8 cellular contexts compared by ENCODE assay signal in genomic region chr5:94793113-94793815, GRCh38.
A peak's percentile ranks its signal among the peaks of the same experiment; 100 is the strongest.
DNase-seq lines count a peak whose midpoint lies in the region; ATAC-seq, FAIRE-seq and TF ChIP-seq lines count a peak whose summit lies in the region.

No MANE protein-coding gene starts in this region.

- 43% methylated on average over 4 of the region's 4 CpGs for WGBS in SK-N-SH (ENCODE audit: low lambda C conversion rate)

- no peaks in the 10 kb centered on the region for H4K20me1 ChIP-seq in SK-N-SH (ENCODE audit: insufficient read depth)

- no peak for TF ChIP-seq RAD21 in SK-N-SH (IDR thresholded peaks at IDR 0.05; ENCODE audit: low read length)

- H3K36me3 ChIP-seq in SK-N-SH (replicated peaks in 1 of 2; ENCODE audit: control insufficient read depth in 1 of 2, insufficient read depth in 2 of 2, low read length in 1 of 2) (no peaks in the 10 kb centered on the region), kidney (ENCODE audit: control insufficient read depth in 1 of 2, insufficient read depth in 2 of 2, low read length in 2 of 2) (no peaks in the 10 kb centered on the region)

- H3F3A ChIP-seq in SK-N-SH (replicated peaks; ENCODE audit: insufficient read depth): peaks cover 12% of the 10 kb centered on the region

- peak overlapping the region; percentile 48 for H2AFZ ChIP-seq in SK-N-SH (ENCODE audit: low read depth)

- no peaks in the 10 kb centered on the region for H3K27me3 ChIP-seq in SK-N-SH (ENCODE audit: insufficient read depth)

- ATAC-seq in GM18519 (IDR thresholded peaks at IDR 0.05; ENCODE audit: low FRiP score, unreplicated experiment) (peak; percentile 100), HG02970 (IDR thresholded peaks at IDR 0.05; ENCODE audit: low FRiP score, unreplicated experiment) (peak; percentile 99)

- CTCF ChIA-PET in SK-N-SH (lab: Yijun Ruan, JAX): interaction anchor here (0.6 kb wide), 2 partner anchors 8 to 1003 kb away, joined by 3 read pairs; no protein-coding TSS in a partner anchor

- intact Hi-C loops in kidney (cut with DNase I): no loop called here

- H3K4me1 ChIP-seq in SK-N-SH (ENCODE audit: control insufficient read depth in 1 of 2, insufficient read depth in 2 of 2, low read depth in 1 of 2, low read length in 1 of 2) (no peaks in the 10 kb centered on the region), kidney (ENCODE audit: control insufficient read depth in 1 of 2, insufficient read depth in 1 of 2, low read depth in 1 of 2, low read length in 2 of 2) (no peaks in the 10 kb centered on the region)

- H3K9ac ChIP-seq in SK-N-SH (peak overlapping the region; percentile 10; the same call in 1 of the 2 replicates), kidney (ENCODE audit: low read length in 2 of 2) (no peak overlapping the region)

- H3K79me2 ChIP-seq in SK-N-SH (ENCODE audit: insufficient read depth): no peaks in the 10 kb centered on the region

- H3K27ac ChIP-seq in SK-N-SH (ENCODE audit: low read depth in 2 of 2, low read length in 1 of 2) (peak overlapping the region in 1 of 2 experiments; percentile 76; a peak in 2 of 4 replicates), kidney (ENCODE audit: low read depth in 2 of 2, low read length in 2 of 2) (no peak overlapping the region)

- DNase-seq in A172 (ENCODE audit: low spot score) (peak; percentile 78), SK-N-SH (no peak), germinal center (ENCODE audit: low spot score) (peak; percentile 43), kidney (no peak), HuH-7.5 (ENCODE audit: low spot score) (no peak)
- DNase-seq in stimulated activated CD8-positive, alpha-beta memory T cell treated with anti-CD3 and anti-CD28 coated beads, Interleukin-4, amount 100 ng/mL, for 48 hours: no peak

- no peaks in the 10 kb centered on the region for H3K9me3 ChIP-seq in SK-N-SH
- H3K9me3 ChIP-seq in kidney (ENCODE audit: control insufficient read depth in 1 of 2, low read length in 2 of 2): no peaks in the 10 kb centered on the region

- H3K4me2 ChIP-seq in SK-N-SH: peak overlapping the region; percentile 10; the same call in 1 of the 2 replicates

- H3K9me2 ChIP-seq in SK-N-SH: no peaks in the 10 kb centered on the region

- TF ChIP-seq EP300 in SK-N-SH (IDR thresholded peaks at IDR 0.05; ENCODE audit: borderline replicate concordance in 1 of 2, low read depth in 1 of 2, low read length in 1 of 2): no peak

- POLR2A ChIA-PET in SK-N-SH (lab: Yijun Ruan, JAX): no interaction called here

- no peak for FAIRE-seq in kidney (lab: Jason Lieb, UNC)

- H3K4me3 ChIP-seq in SK-N-SH (ENCODE audit: low read depth in 2 of 2, low read length in 1 of 2) (no peak overlapping the region), kidney (ENCODE audit: low read length in 2 of 2) (no peak overlapping the region)

- TF ChIP-seq CTCF in SK-N-SH (IDR thresholded peaks at IDR 0.05) (no peak), kidney (IDR thresholded peaks at IDR 0.05; ENCODE audit: borderline replicate concordance, extremely low read depth, insufficient read depth) (no peak)

TF ChIP-seq in SK-N-SH, 30 proteins besides CTCF, POLR2A, EP300 and RAD21:
- TF ChIP-seq RCOR1 (IDR thresholded peaks at IDR 0.05; ENCODE audit: low read length): no peak
- TF ChIP-seq FOSL2 (IDR thresholded peaks at IDR 0.05; ENCODE audit: borderline replicate concordance, low read depth): peak; percentile 33

Comparison
In these comparisons a context has a peak if more than half of its experiments do, and no peak if none do; other contexts are left out.
1. DNase-seq: peak in A172 (single experiment) and germinal center (single experiment); none in SK-N-SH (single experiment), kidney (single experiment), stimulated activated CD8-positive, alpha-beta memory T cell treated with anti-CD3 and anti-CD28 coated beads, Interleukin-4, amount 100 ng/mL, for 48 hours (single experiment) and HuH-7.5 (single experiment).